18 cellular contexts compared by ENCODE assay signal in genomic region chr7:118872568-118872967, GRCh38.
DNase-seq lines count a peak whose midpoint lies in the region; FAIRE-seq and TF ChIP-seq lines count a peak whose summit lies in the region.
"Had no signal": no experiment of that assay in that cellular context is flagged by ENCODE, and none has a peak within 500 bp of the region (broad histone marks: within the 10 kb centered on the region; RNA-seq: fewer than 3 reads in every experiment).

No MANE protein-coding gene starts in this region.

- H3K9me3 ChIP-seq in keratinocyte (ENCODE audit: control insufficient read depth, low read depth, low read length) = no peaks in the 10 kb centered on the region
- H3K9me3 ChIP-seq: SJCRH30, suprapubic skin had no signal

- H3K36me3 ChIP-seq in keratinocyte (ENCODE audit: control insufficient read depth in 2 of 2, extremely low read depth in 1 of 2, insufficient read depth in 2 of 2, low read length in 2 of 2) = no peaks in the 10 kb centered on the region
- H3K36me3 ChIP-seq: SJCRH30, suprapubic skin had no signal

- peak; percentile 33 for DNase-seq in COR-L47 (lab: John Stamatoyannopoulos, UW)
- peak; percentile 56 for DNase-seq in HPDE6-E6E7 (ENCODE audit: extremely low spot score)
- DNase-seq in SHP77 treated with DMSO at 0.1 percent for 48 hours (lab: John Stamatoyannopoulos, UW) = peak; percentile 59
- DNase-seq in keratinocyte (ENCODE audit: low read depth, low spot score) = peak; percentile 41
- DNase-seq in D341Med (ENCODE audit: low spot score) = no peak
- no peak for DNase-seq in NCI-H1048 (lab: John Stamatoyannopoulos, UW)
- no peak for DNase-seq in NCI-H1694 treated with DMSO at 0.1 percent for 48 hours (lab: John Stamatoyannopoulos, UW)
- DNase-seq in activated naive CD4-positive, alpha-beta T cell treated with Interleukin-2 at 50 U/mL for 16 hours = no peak
- DNase-seq: activated CD4-positive, CD25-positive, alpha-beta regulatory T cell; central memory CD4-positive, alpha-beta T cell; effector CD4-positive, alpha-beta T cell; hippocampal formation; left cardiac atrium; NCI-H2107; SJCRH30; stimulated activated CD4-positive, alpha-beta T cell treated with anti-CD3 and anti-CD28 coated beads, Interleukin-2, amount 100 ng/mL, for 24 hours had no signal

- H4K20me1 ChIP-seq in keratinocyte (ENCODE audit: control insufficient read depth, extremely low read depth, insufficient read depth, low read length) = no peaks in the 10 kb centered on the region

- H3K9ac ChIP-seq in keratinocyte (ENCODE audit: control insufficient read depth, extremely low read depth, insufficient read depth, low read length) = no peak overlapping the region

- H2AFZ ChIP-seq in keratinocyte (ENCODE audit: control insufficient read depth, low read length) = no peak overlapping the region

- FAIRE-seq in keratinocyte (lab: Jason Lieb, UNC) = peak; percentile 99
- FAIRE-seq: G401.6 had no signal

- no peaks in the 10 kb centered on the region for H3K79me2 ChIP-seq in keratinocyte (ENCODE audit: control insufficient read depth, insufficient read depth, low read length)

- H3K9me1 ChIP-seq in keratinocyte (ENCODE audit: control insufficient read depth, extremely low read depth, insufficient read depth, low read length) = no peaks in the 10 kb centered on the region

- TF ChIP-seq CTCF in keratinocyte (optimal IDR thresholded peaks at IDR 0.05 in 1 of 3, IDR thresholded peaks at IDR 0.05 in 1 of 3, conservative IDR thresholded peaks at IDR 0.05 in 1 of 3; ENCODE audit: extremely low read depth in 1 of 3, insufficient read depth in 2 of 3, low read length in 3 of 3) = no peak

- H3K4me2 ChIP-seq in keratinocyte (ENCODE audit: control insufficient read depth, extremely low read depth, insufficient read depth, low read depth, low read length) = peak overlapping the region; percentile 39

- H3K27ac ChIP-seq in keratinocyte (ENCODE audit: control insufficient read depth, insufficient read depth, low read length) = peak overlapping the region; percentile 37
- H3K27ac ChIP-seq: SJCRH30, suprapubic skin had no signal

- H3K4me3 ChIP-seq in keratinocyte (ENCODE audit: control insufficient read depth in 2 of 3, extremely low read depth in 1 of 3, insufficient read depth in 2 of 3, low read depth in 1 of 3, low read length in 3 of 3) = peak overlapping the region in 1 of 3 experiments; percentile 55
- H3K4me3 ChIP-seq: SJCRH30, suprapubic skin had no signal

- peaks cover 10% of the 10 kb centered on the region for H3K4me1 ChIP-seq in keratinocyte (ENCODE audit: control insufficient read depth, extremely low read depth, insufficient read depth, low read length)
- H3K4me1 ChIP-seq: SJCRH30 had no signal

- no peaks in the 10 kb centered on the region for H3K27me3 ChIP-seq in keratinocyte (ENCODE audit: control insufficient read depth, extremely low read depth, insufficient read depth, low read length)
- H3K27me3 ChIP-seq: SJCRH30, suprapubic skin had no signal

- dilution Hi-C loops in keratinocyte (cut with MboI; ENCODE audit: extremely low pct_ligation_motif_present, low sequenced_read_pairs) = no loop called here

Comparison
In these comparisons a context has a peak if more than half of its experiments do, and no peak if none do; other contexts are left out.
1. DNase-seq: peak in COR-L47 (single experiment), HPDE6-E6E7 (single experiment), SHP77 treated with DMSO at 0.1 percent for 48 hours (single experiment) and keratinocyte (single experiment); none in D341Med (single experiment), NCI-H1048 (single experiment), NCI-H1694 treated with DMSO at 0.1 percent for 48 hours (single experiment) and activated naive CD4-positive, alpha-beta T cell treated with Interleukin-2 at 50 U/mL for 16 hours (single experiment).